ENCODE assay signal across 27 cellular contexts in genomic region chr13:70087247-70087646, GRCh38. TPM values are rescaled to one million over a fixed set of nuclear protein-coding genes. Genes with fewer than 3 reads are reported as not detected.
"Had no signal": no experiment of that assay in that cellular context is flagged by ENCODE, and none has a peak within 500 bp of the region (broad histone marks: within the 10 kb centered on the region; RNA-seq: fewer than 3 reads in every experiment).

No MANE protein-coding gene starts in this region.

- H3K9me3 Mint-ChIP-seq: mesothelial cell of epicardium, neural crest cell, type B pancreatic cell had no signal

- H3K4me3 Mint-ChIP-seq: mesothelial cell of epicardium; natural killer cell; neural crest cell; stimulated activated effector memory CD8-positive, alpha-beta T cell treated with anti-CD3 and anti-CD28 coated beads, Interleukin-12 subunit alpha, Interleukin-12 subunit beta, amount 100 ng/mL, for 72 hours; type B pancreatic cell had no signal

- H3K9ac ChIP-seq: parathyroid adenoma had no signal

- DNase-seq: effector memory CD4-positive, alpha-beta T cell; esophagus squamous epithelium; foreskin fibroblast; heart left ventricle; hippocampal formation; kidney glomerular epithelial cell; natural killer cell; retina; right lobe of liver; stimulated activated CD4-positive, alpha-beta T cell treated with anti-CD3 and anti-CD28 coated beads, Interleukin-4, amount 100 ng/mL, for 1 hour; stimulated activated CD8-positive, alpha-beta memory T cell treated with anti-CD3 and anti-CD28 coated beads, Interleukin-4, amount 100 ng/mL, for 48 hours; stimulated activated naive CD8-positive, alpha-beta T cell treated with anti-CD3 and anti-CD28 coated beads, Interleukin-15, Interleukin-2, amounts not matched to agents 100 U/mL and 50 U/mL, for 24 hours; thyroid gland had no signal

- ATAC-seq: heart left ventricle; natural killer cell; right lobe of liver; stimulated activated effector memory CD8-positive, alpha-beta T cell treated with anti-CD3 and anti-CD28 coated beads, Interleukin-12 subunit alpha, Interleukin-12 subunit beta, amount 100 ng/mL, for 72 hours; stimulated activated naive CD8-positive, alpha-beta T cell treated with anti-CD3 and anti-CD28 coated beads, Interleukin-15, Interleukin-2, amounts not matched to agents 100 U/mL and 50 U/mL, for 24 hours had no signal

- H3K4me1 ChIP-seq: esophagus squamous epithelium, parathyroid adenoma, prostate gland, right lobe of liver, suprapubic skin, thyroid gland had no signal

- H3K9me3 ChIP-seq: esophagus squamous epithelium, heart left ventricle, prostate gland, right lobe of liver, suprapubic skin, thyroid gland had no signal

- H3K79me2 ChIP-seq: parathyroid adenoma had no signal

- H2AFZ ChIP-seq: parathyroid adenoma had no signal

- H3K27me3 Mint-ChIP-seq: type B pancreatic cell had no signal

- H3K4me1 Mint-ChIP-seq: mesothelial cell of epicardium; natural killer cell; neural crest cell; stimulated activated effector memory CD8-positive, alpha-beta T cell treated with anti-CD3 and anti-CD28 coated beads, Interleukin-12 subunit alpha, Interleukin-12 subunit beta, amount 100 ng/mL, for 72 hours had no signal

- H3K27ac Mint-ChIP-seq: mesothelial cell of epicardium; natural killer cell; stimulated activated effector memory CD8-positive, alpha-beta T cell treated with anti-CD3 and anti-CD28 coated beads, Interleukin-12 subunit alpha, Interleukin-12 subunit beta, amount 100 ng/mL, for 72 hours; type B pancreatic cell had no signal

- H3K36me3 Mint-ChIP-seq: mesothelial cell of epicardium; stimulated activated effector memory CD8-positive, alpha-beta T cell treated with anti-CD3 and anti-CD28 coated beads, Interleukin-12 subunit alpha, Interleukin-12 subunit beta, amount 100 ng/mL, for 72 hours; type B pancreatic cell had no signal

- H3K36me3 ChIP-seq: esophagus squamous epithelium, heart left ventricle, prostate gland, right lobe of liver, suprapubic skin, thyroid gland had no signal

- H3K27ac ChIP-seq: esophagus squamous epithelium, heart left ventricle, parathyroid adenoma, prostate gland, right lobe of liver, suprapubic skin, thyroid gland had no signal

- H3K4me3 ChIP-seq: esophagus squamous epithelium, heart left ventricle, prostate gland, right lobe of liver, suprapubic skin, thyroid gland had no signal

- H3K27me3 ChIP-seq: esophagus squamous epithelium, heart left ventricle, right lobe of liver, suprapubic skin, thyroid gland had no signal

RNA-seq across cellular contexts. Expression of gene ATXN8OS, which starts 20.4 kb away (rescaled TPM):
- total RNA-seq: epithelial cell of proximal tubule, esophagus squamous epithelium, glomerular endothelial cell, heart left ventricle, liver, lung microvascular endothelial cell, mesothelial cell of epicardium, mucosa of gallbladder, myocyte, natural killer cell, neural crest cell, omental fat pad, prostate gland, right lobe of liver, suprapubic skin, thyroid gland had no signal
- polyA plus RNA-seq: heart left ventricle, liver had no signal

RNA-seq across cellular contexts. Expression of gene KLHL1, which starts 21.0 kb away (rescaled TPM):
- total RNA-seq: epithelial cell of proximal tubule, esophagus squamous epithelium, glomerular endothelial cell, heart left ventricle, liver, lung microvascular endothelial cell, mesothelial cell of epicardium, mucosa of gallbladder, myocyte, natural killer cell, omental fat pad, right lobe of liver, suprapubic skin, thyroid gland had no signal
- polyA plus RNA-seq: heart left ventricle, liver had no signal
